In the genomic region with DNA sequence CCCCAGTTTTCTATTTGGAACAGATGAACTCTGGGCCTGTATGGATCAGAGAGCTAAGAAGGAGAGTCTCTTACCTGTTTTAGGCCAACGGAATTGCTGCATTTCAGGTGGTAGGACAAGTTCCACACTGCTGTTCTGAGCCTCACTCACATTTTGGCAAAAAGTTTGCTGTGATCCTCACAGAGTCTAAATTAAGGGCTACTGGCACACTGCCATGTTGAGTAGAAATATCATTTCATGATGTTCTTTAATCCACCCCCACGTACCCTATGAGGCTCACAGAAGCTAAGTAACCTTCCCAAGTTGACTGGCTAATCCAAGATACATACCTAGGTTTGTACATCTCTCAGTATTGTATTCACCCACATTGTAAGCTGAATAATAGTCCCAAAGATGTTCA, we compare ENCODE assay signal across 21 cellular contexts.
"Had no signal": no experiment of that assay in that cellular context is flagged by ENCODE, and none has a peak within 500 bp of the region (broad histone marks: within the 10 kb centered on the region; RNA-seq: fewer than 3 reads in every experiment).

No MANE protein-coding gene starts in this region.

- H3K4me1 Mint-ChIP-seq: activated CD4-positive, alpha-beta T cell treated with anti-CD3 and anti-CD28 coated beads for 36 hours; activated naive CD8-positive, alpha-beta T cell treated with anti-CD3 and anti-CD28 coated beads for 36 hours had no signal

- H3K36me3 Mint-ChIP-seq: activated naive CD8-positive, alpha-beta T cell treated with anti-CD3 and anti-CD28 coated beads for 36 hours; brain had no signal

- H3K9me3 Mint-ChIP-seq: activated naive CD8-positive, alpha-beta T cell treated with anti-CD3 and anti-CD28 coated beads for 36 hours had no signal

- H3K4me3 Mint-ChIP-seq: activated CD4-positive, alpha-beta T cell treated with anti-CD3 and anti-CD28 coated beads for 36 hours; activated naive CD4-positive, alpha-beta T cell treated with anti-CD3 and anti-CD28 coated beads for 36 hours; activated naive CD8-positive, alpha-beta T cell treated with anti-CD3 and anti-CD28 coated beads for 36 hours; activated T-helper 1 cell treated with anti-CD3 and anti-CD28 coated beads, Interleukin-12 subunit alpha, Interleukin-12 subunit beta, Interleukin-2, Interleukin-4 antibody, amounts not matched to agents 30 ng/mL and 10 ng/mL and 1 ng/mL, durations not matched to agents 14 hours and 24 hours and 36 hours; brain; effector memory CD8-positive, alpha-beta T cell; nephron had no signal

- H3K9me3 ChIP-seq: adrenal gland, left ventricle myocardium inferior, transverse colon had no signal

- DNase-seq: activated CD4-positive, alpha-beta T cell treated with anti-CD3 and anti-CD28 coated beads for 36 hours; activated CD4-positive, CD25-positive, alpha-beta regulatory T cell; activated effector memory CD4-positive, alpha-beta T cell treated with anti-CD3 and anti-CD28 coated beads, Interleukin-2, amount 50 U/mL, for 16 hours; activated naive CD4-positive, alpha-beta T cell treated with anti-CD3 and anti-CD28 coated beads for 36 hours; activated naive CD8-positive, alpha-beta T cell treated with anti-CD3 and anti-CD28 coated beads for 36 hours; activated T-cell treated with anti-CD3 and anti-CD28 coated beads, Interleukin-2, amount 50 U/mL, for 1 hour; adrenal gland; aorta; cortex of kidney; effector memory CD8-positive, alpha-beta T cell; left ventricle myocardium inferior; stimulated activated CD4-positive, alpha-beta T cell treated with anti-CD3 and anti-CD28 coated beads, Interleukin-15, amount 100 ng/mL, for 24 hours; stimulated activated CD4-positive, alpha-beta T cell treated with anti-CD3 and anti-CD28 coated beads, Interleukin-2, amount 100 ng/mL, for 24 hours; stimulated activated naive CD4-positive, alpha-beta T cell; transverse colon had no signal

- H3K36me3 ChIP-seq: adrenal gland, left ventricle myocardium inferior, transverse colon had no signal

- H3K27me3 Mint-ChIP-seq: activated CD4-positive, alpha-beta T cell treated with anti-CD3 and anti-CD28 coated beads for 36 hours; effector memory CD8-positive, alpha-beta T cell had no signal

- H3K27ac ChIP-seq: adrenal gland, left ventricle myocardium inferior, SK-N-MC, transverse colon had no signal

- H3K4me1 ChIP-seq: adrenal gland, left ventricle myocardium inferior, transverse colon had no signal

- H3K27ac Mint-ChIP-seq: activated CD4-positive, alpha-beta T cell treated with anti-CD3 and anti-CD28 coated beads for 36 hours; activated naive CD4-positive, alpha-beta T cell treated with anti-CD3 and anti-CD28 coated beads for 36 hours; activated naive CD8-positive, alpha-beta T cell treated with anti-CD3 and anti-CD28 coated beads for 36 hours; activated T-helper 1 cell treated with anti-CD3 and anti-CD28 coated beads, Interleukin-12 subunit alpha, Interleukin-12 subunit beta, Interleukin-2, Interleukin-4 antibody, amounts not matched to agents 30 ng/mL and 10 ng/mL and 1 ng/mL, durations not matched to agents 14 hours and 24 hours and 36 hours; brain; effector memory CD8-positive, alpha-beta T cell; nephron had no signal

- H3K27me3 ChIP-seq: adrenal gland, transverse colon had no signal

- H3K4me3 ChIP-seq: adrenal gland, left ventricle myocardium inferior, lung, SK-N-MC, transverse colon had no signal

- ATAC-seq: activated CD4-positive, alpha-beta T cell treated with anti-CD3 and anti-CD28 coated beads for 36 hours; effector memory CD8-positive, alpha-beta T cell; esophagus mucosa had no signal
